Comparison of ENCODE assay signal across 16 cellular contexts in the genomic region with DNA sequence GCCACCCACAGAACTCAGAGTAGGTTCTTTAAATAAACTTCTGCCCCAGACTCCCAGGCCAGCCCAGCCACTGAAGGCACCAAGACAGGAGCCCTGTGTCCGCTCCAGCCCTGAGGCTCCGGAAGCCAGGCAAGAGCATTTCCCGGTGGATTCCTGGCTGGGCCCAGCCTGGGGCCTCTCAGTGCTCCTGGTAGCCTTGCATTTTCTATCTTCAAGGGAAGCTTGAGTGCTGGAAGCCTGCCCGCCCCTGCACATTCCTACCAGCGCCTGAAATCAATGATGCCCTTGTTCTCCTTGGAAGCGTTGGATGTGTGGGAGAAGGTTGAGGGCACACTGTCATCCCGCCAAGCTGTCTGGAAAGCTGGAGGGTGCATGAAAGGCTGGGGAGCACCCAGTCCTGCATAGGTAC.
DNase-seq lines count a peak whose midpoint lies in the region; ATAC-seq and TF ChIP-seq lines count a peak whose summit lies in the region.
"Had no signal": no experiment of that assay in that cellular context is flagged by ENCODE, and none has a peak within 500 bp of the region (broad histone marks: within the 10 kb centered on the region; RNA-seq: fewer than 3 reads in every experiment).

No MANE protein-coding gene starts in this region.

- peak overlapping the region; percentile 70 for H3K27ac ChIP-seq in trophoblast cell (ENCODE audit: low read depth, low read length)

- H3K79me1 ChIP-seq in trophoblast cell (ENCODE audit: low read length): peaks cover 31% of the 10 kb centered on the region

- peaks cover 11 to 13% of the 10 kb centered on the region in 2 experiments for H3K4me1 ChIP-seq in trophoblast cell (ENCODE audit: control insufficient read depth in 1 of 2, insufficient read depth in 2 of 2, low read length in 2 of 2)

- no peak overlapping the region for H3K4me3 ChIP-seq in trophoblast cell (ENCODE audit: low read depth, low read length)
- H3K4me3 ChIP-seq: coronary artery had no signal

- no peak overlapping the region for H3K18ac ChIP-seq in trophoblast cell (ENCODE audit: low read length)

- no peaks in the 10 kb centered on the region for H3K79me2 ChIP-seq in trophoblast cell (ENCODE audit: control insufficient read depth, insufficient read depth, low read length, poor library complexity)

- H2BK120ac ChIP-seq in trophoblast cell (ENCODE audit: insufficient read depth, low read length, poor library complexity): no peak overlapping the region

- no peak overlapping the region for H3K4ac ChIP-seq in trophoblast cell (ENCODE audit: low read depth, low read length)

- peaks cover 0 to 2% of the 10 kb centered on the region in 2 experiments for H3K36me3 ChIP-seq in trophoblast cell (ENCODE audit: control insufficient read depth in 1 of 2, insufficient read depth in 2 of 2, low read length in 2 of 2)

- H3K9me3 Mint-ChIP-seq in glutamatergic neuron (ENCODE audit: unreplicated experiment): peaks cover 15% of the 10 kb centered on the region
- H3K9me3 Mint-ChIP-seq: activated T-helper 17 cell treated with anti-CD3 and anti-CD28 coated beads, Interleukin-2, amount 50 U/mL, for 72 hours; type B pancreatic cell had no signal

- H4K8ac ChIP-seq in trophoblast cell (ENCODE audit: low read depth, low read length): peak overlapping the region; percentile 20

- WGBS in trophoblast cell (ENCODE audit: extremely low coverage, insufficient coverage, insufficient read length): no CpG with 5 or more reads among the region's 7 CpGs

- H3K27me3 Mint-ChIP-seq in glutamatergic neuron (ENCODE audit: unreplicated experiment): peaks cover 10% of the 10 kb centered on the region
- H3K27me3 Mint-ChIP-seq: activated CD4-positive, alpha-beta T cell treated with anti-CD3 and anti-CD28 coated beads for 36 hours; activated T-helper 17 cell treated with anti-CD3 and anti-CD28 coated beads, Interleukin-2, amount 50 U/mL, for 72 hours had no signal

- no peak overlapping the region for H2AK5ac ChIP-seq in trophoblast cell (ENCODE audit: low read length)

- H3K9ac ChIP-seq in trophoblast cell (ENCODE audit: low read length): no peak overlapping the region

- H4K12ac ChIP-seq in trophoblast cell (ENCODE audit: low read depth, low read length): no peak overlapping the region

- H2BK12ac ChIP-seq in trophoblast cell (ENCODE audit: low read length): peak overlapping the region; percentile 6

- DNase-seq in EH (ENCODE audit: low read depth) (peak; percentile 24), glutamatergic neuron (peak; percentile 44), trophoblast cell (peak; percentile 17 to 55), T1000 (lab: John Stamatoyannopoulos, UW) (no peak), UCSD-AML1 (lab: John Stamatoyannopoulos, UW; ENCODE audit: unreplicated experiment) (no peak)
- no peak for DNase-seq in activated CD4-positive, alpha-beta T cell treated with anti-CD3 and anti-CD28 coated beads, Interleukin-2, amount 50 U/mL, for 48 hours
- DNase-seq: activated CD4-positive, alpha-beta T cell treated with anti-CD3 and anti-CD28 coated beads for 36 hours; foreskin fibroblast; left colon; NCI-H1105; NCI-H82 had no signal

- no peak for TF ChIP-seq CTCF in glutamatergic neuron (IDR thresholded peaks at IDR 0.05; ENCODE audit: partially characterized antibody, unreplicated experiment)

- H3K27me3 ChIP-seq in trophoblast cell (ENCODE audit: insufficient read depth, low read length): no peaks in the 10 kb centered on the region

- peak overlapping the region; percentile 55 for H3K27ac Mint-ChIP-seq in glutamatergic neuron (ENCODE audit: unreplicated experiment)
- H3K27ac Mint-ChIP-seq: activated CD4-positive, alpha-beta T cell treated with anti-CD3 and anti-CD28 coated beads for 36 hours; activated T-helper 17 cell treated with anti-CD3 and anti-CD28 coated beads, Interleukin-2, amount 50 U/mL, for 72 hours; type B pancreatic cell had no signal

- H3K4me3 Mint-ChIP-seq in glutamatergic neuron (ENCODE audit: unreplicated experiment): no peak overlapping the region
- H3K4me3 Mint-ChIP-seq: activated CD4-positive, alpha-beta T cell treated with anti-CD3 and anti-CD28 coated beads for 36 hours; activated T-helper 17 cell treated with anti-CD3 and anti-CD28 coated beads, Interleukin-2, amount 50 U/mL, for 72 hours; type B pancreatic cell had no signal

- no peak overlapping the region for H2AFZ ChIP-seq in trophoblast cell (ENCODE audit: insufficient read depth, low read length, poor library complexity)

- no peaks in the 10 kb centered on the region for H3K36me3 Mint-ChIP-seq in glutamatergic neuron (ENCODE audit: unreplicated experiment)
- H3K36me3 Mint-ChIP-seq: type B pancreatic cell had no signal

- H3K4me2 ChIP-seq in trophoblast cell (ENCODE audit: low read length): no peak overlapping the region

- ATAC-seq in SK-N-SH treated with all-trans-retinoic acid at 6 μM for 48 hours: peak; percentile 46
- no peak for ATAC-seq in GM21737 (IDR thresholded peaks at IDR 0.05; ENCODE audit: unreplicated experiment)
- ATAC-seq: activated CD4-positive, alpha-beta T cell treated with anti-CD3 and anti-CD28 coated beads for 36 hours; activated T-helper 17 cell treated with anti-CD3 and anti-CD28 coated beads, Interleukin-2, amount 50 U/mL, for 72 hours; left colon had no signal

- H2BK5ac ChIP-seq in trophoblast cell (ENCODE audit: low read depth, low read length, poor library complexity): peak overlapping the region; percentile 48

- H3K9me3 ChIP-seq in trophoblast cell (ENCODE audit: insufficient read depth, low read depth, low read length): peaks cover 2% of the 10 kb centered on the region

- peaks cover 44% of the 10 kb centered on the region for H3K4me1 Mint-ChIP-seq in glutamatergic neuron (ENCODE audit: low read depth, unreplicated experiment)

- peak overlapping the region; percentile 19 for H3K14ac ChIP-seq in trophoblast cell (ENCODE audit: low read length)

- no peak overlapping the region for H3K23ac ChIP-seq in trophoblast cell (ENCODE audit: low read length)

- no peak overlapping the region for H4K91ac ChIP-seq in trophoblast cell (ENCODE audit: low read depth, low read length)

TF ChIP-seq in SK-N-SH treated with all-trans-retinoic acid at 6 μM for 48 hours, 23 proteins besides CTCF, POLR2A, EP300 and RAD21:
- TF ChIP-seq OSR1 (CRISPR knock-in tag; IDR thresholded peaks at IDR 0.05) (0 out of 2 replicates have a peak, but pooled peaks have one; percentile 10), ZNF8 (CRISPR knock-in tag; IDR thresholded peaks at IDR 0.05) (no peak), ZNF70 (CRISPR knock-in tag; IDR thresholded peaks at IDR 0.05) (no peak), SNAI2 (CRISPR knock-in tag; IDR thresholded peaks at IDR 0.05) (no peak), ZFP3 (CRISPR knock-in tag; IDR thresholded peaks at IDR 0.05) (peak; percentile 67; the same call in 1 of the 2 replicates), GLIS3 (CRISPR knock-in tag; IDR thresholded peaks at IDR 0.05) (no peak), ISL1 (CRISPR knock-in tag; IDR thresholded peaks at IDR 0.05) (no peak; the same call in 1 of the 2 replicates)
- TF ChIP-seq, protein P1, sequence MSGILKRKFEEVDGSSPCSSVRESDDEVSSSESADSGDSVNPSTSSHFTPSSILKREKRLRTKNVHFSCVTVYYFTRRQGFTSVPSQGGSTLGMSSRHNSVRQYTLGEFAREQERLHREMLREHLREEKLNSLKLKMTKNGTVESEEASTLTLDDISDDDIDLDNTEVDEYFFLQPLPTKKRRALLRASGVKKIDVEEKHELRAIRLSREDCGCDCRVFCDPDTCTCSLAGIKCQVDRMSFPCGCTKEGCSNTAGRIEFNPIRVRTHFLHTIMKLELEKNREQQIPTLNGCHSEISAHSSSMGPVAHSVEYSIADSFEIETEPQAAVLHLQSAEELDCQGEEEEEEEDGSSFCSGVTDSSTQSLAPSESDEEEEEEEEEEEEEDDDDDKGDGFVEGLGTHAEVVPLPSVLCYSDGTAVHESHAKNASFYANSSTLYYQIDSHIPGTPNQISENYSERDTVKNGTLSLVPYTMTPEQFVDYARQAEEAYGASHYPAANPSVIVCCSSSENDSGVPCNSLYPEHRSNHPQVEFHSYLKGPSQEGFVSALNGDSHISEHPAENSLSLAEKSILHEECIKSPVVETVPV (CRISPR knock-in tag; IDR thresholded peaks at IDR 0.05): no peak
TF ChIP-seq in SK-N-SH treated with all-trans-retinoic acid at 6 μM for 48 hours: peak in this region for 2.

Comparison
In these comparisons a context has a peak if more than half of its experiments do, and no peak if none do; other contexts are left out.
1. DNase-seq: peak in EH (single experiment), glutamatergic neuron (single experiment) and trophoblast cell (2 of 2); none in activated CD4-positive, alpha-beta T cell treated with anti-CD3 and anti-CD28 coated beads, Interleukin-2, amount 50 U/mL, for 48 hours (0 of 2), T1000 (single experiment) and UCSD-AML1 (single experiment).